ENCODE assay signal across 9 cellular contexts in the genomic region with DNA sequence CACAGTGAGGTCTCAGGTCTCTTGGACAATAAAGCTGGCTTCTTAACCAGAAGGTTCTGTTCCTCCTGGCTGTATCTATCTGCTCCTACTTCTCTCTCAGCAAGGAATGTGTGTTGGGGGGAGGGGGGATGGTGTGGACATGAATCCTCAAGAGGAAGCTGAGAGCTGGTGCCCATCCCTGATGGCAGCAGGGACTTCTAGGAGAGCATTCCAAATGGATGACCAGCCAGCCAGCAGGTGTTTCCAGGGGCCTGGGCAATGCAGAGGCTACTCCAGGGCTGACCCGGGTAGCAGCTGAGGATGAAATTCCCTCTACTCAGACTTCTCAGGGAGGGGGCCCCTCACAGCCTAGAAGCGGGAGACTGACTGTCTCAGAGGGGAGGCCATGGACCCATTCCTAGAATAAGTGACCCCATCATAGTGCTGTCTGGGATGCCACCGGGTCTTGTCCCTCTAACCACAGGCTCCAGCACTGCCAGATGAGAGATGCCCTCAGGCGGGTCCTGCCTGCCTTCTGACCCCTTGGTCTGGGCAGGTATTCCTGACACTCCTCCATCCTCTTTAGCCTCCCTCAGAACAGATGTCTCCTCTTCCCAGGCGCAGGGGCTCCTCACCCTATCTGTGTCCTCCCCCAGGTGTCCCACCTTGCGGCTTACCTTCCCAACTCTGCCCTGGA. TPM values are rescaled to one million over a fixed set of nuclear protein-coding genes. Genes with fewer than 3 reads are reported as not detected.
DNase-seq lines count a peak whose midpoint lies in the region; ATAC-seq and TF ChIP-seq lines count a peak whose summit lies in the region.
"Had no signal": no experiment of that assay in that cellular context is flagged by ENCODE, and none has a peak within 500 bp of the region (broad histone marks: within the 10 kb centered on the region; RNA-seq: fewer than 3 reads in every experiment).

No MANE protein-coding gene starts in this region.

- H3K27ac Mint-ChIP-seq in activated naive CD4-positive, alpha-beta T cell treated with anti-CD3 and anti-CD28 coated beads for 36 hours: no peak overlapping the region

- DNase-seq in activated naive CD4-positive, alpha-beta T cell treated with anti-CD3 and anti-CD28 coated beads for 36 hours: no peak
- DNase-seq in activated naive CD4-positive, alpha-beta T cell treated with anti-CD3 and anti-CD28 coated beads, Interleukin-2, amount 50 U/mL, for 16 hours: no peak
- peak; percentile 10 for DNase-seq in adipocyte (ENCODE audit: low read depth)
- no peak for DNase-seq in right lobe of liver
- DNase-seq in upper lobe of left lung: no peak
- DNase-seq in GM13977 (ENCODE audit: low spot score): no peak
- DNase-seq: NCI-H187 treated with DMSO at 0.1 percent for 48 hours had no signal

- H3K4me1 ChIP-seq in adipocyte (ENCODE audit: control insufficient read depth, insufficient read depth, low read length) (no peaks in the 10 kb centered on the region), right lobe of liver (peaks cover 0 to 7% (median 0%) of the 10 kb centered on the region in 4 donors), upper lobe of left lung (peaks cover 9 to 26% (median 18%) of the 10 kb centered on the region in 4 donors)

- H3K9ac ChIP-seq in adipocyte (ENCODE audit: low read length): peak overlapping the region; percentile 70

- H3K27ac ChIP-seq in right lobe of liver: no peak overlapping the region
- peak overlapping the region in 1 of 4 donors; percentile 76 for H3K27ac ChIP-seq in upper lobe of left lung

- H3K4me1 Mint-ChIP-seq in activated naive CD4-positive, alpha-beta T cell treated with anti-CD3 and anti-CD28 coated beads for 36 hours (ENCODE audit: low read depth): peaks cover 10% of the 10 kb centered on the region

- intact Hi-C loops in activated naive CD4-positive, alpha-beta T cell treated with anti-CD3 and anti-CD28 coated beads for 36 hours (cut with micrococcal nuclease): no loop called here
- intact Hi-C loops in right lobe of liver (cut with DNase I): no loop called here

- no peaks in the 10 kb centered on the region for H3K27me3 ChIP-seq in adipocyte (replicated peaks; ENCODE audit: control insufficient read depth, insufficient read depth, low read length)
- H3K27me3 ChIP-seq in right lobe of liver: no peaks in the 10 kb centered on the region
- H3K27me3 ChIP-seq in upper lobe of left lung: no peaks in the 10 kb centered on the region

- ATAC-seq in right lobe of liver (peak in 2 of 4 donors; percentile 5 to 19), upper lobe of left lung (ENCODE audit: low FRiP score in 2 of 2) (peak in 1 of 2 donors; percentile 15), GM21723 (IDR thresholded peaks at IDR 0.05; ENCODE audit: unreplicated experiment) (no peak), HG02970 (IDR thresholded peaks at IDR 0.05; ENCODE audit: low FRiP score, unreplicated experiment) (no peak)

- CTCF ChIA-PET in activated naive CD4-positive, alpha-beta T cell treated with anti-CD3 and anti-CD28 coated beads for 36 hours (lab: Charles Lee): interaction anchor here (0.8 to 1.6 kb wide), 4 partner anchors 9 to 441 kb away, joined by 3 to 9 read pairs (median 3); no protein-coding TSS in a partner anchor

- no peak for TF ChIP-seq EP300 in upper lobe of left lung (IDR thresholded peaks at IDR 0.05)

- H3K27me3 Mint-ChIP-seq in activated naive CD4-positive, alpha-beta T cell treated with anti-CD3 and anti-CD28 coated beads for 36 hours (ENCODE audit: low read depth): no peaks in the 10 kb centered on the region

- no peaks in the 10 kb centered on the region for H3K36me3 ChIP-seq in adipocyte (ENCODE audit: control insufficient read depth, insufficient read depth, low read length, severe bottlenecking)
- no peaks in the 10 kb centered on the region for H3K36me3 ChIP-seq in right lobe of liver
- no peaks in the 10 kb centered on the region for H3K36me3 ChIP-seq in upper lobe of left lung

- TF ChIP-seq CTCF in right lobe of liver (IDR thresholded peaks at IDR 0.05) (no peak), upper lobe of left lung (IDR thresholded peaks at IDR 0.05) (no peak), GM13977 (IDR thresholded peaks at IDR 0.05; ENCODE audit: extremely low read depth, insufficient read depth, missing control alignments) (no peak)

- H3K36me3 Mint-ChIP-seq in activated naive CD4-positive, alpha-beta T cell treated with anti-CD3 and anti-CD28 coated beads for 36 hours (ENCODE audit: low read depth): no peaks in the 10 kb centered on the region

- H3K4me3 ChIP-seq in adipocyte (ENCODE audit: low read length) (peak overlapping the region; percentile 81), right lobe of liver (peak overlapping the region; percentile 54 to 68 (median 67)), upper lobe of left lung (peak overlapping the region in 3 of 4 donors; percentile 70 to 85 (median 74))

- WGBS in right lobe of liver (ENCODE audit: insufficient coverage, low coverage, low lambda C conversion rate, missing lambda C conversion rate): 80% methylated on average over 2 of the region's 6 CpGs
- 83 to 85% methylated on average over 4 to 6 of the region's 6 CpGs for WGBS in upper lobe of left lung, 2 donors

- H3K9me3 Mint-ChIP-seq in activated naive CD4-positive, alpha-beta T cell treated with anti-CD3 and anti-CD28 coated beads for 36 hours: no peaks in the 10 kb centered on the region

- in situ Hi-C loops in GM13977 (cut with MboI; ENCODE audit: low pct_unique_long_range_greater_than_20kb, low sequenced_read_pairs, unreplicated experiment): no loop called here

- H3K9me3 ChIP-seq in adipocyte (ENCODE audit: control insufficient read depth, low read length) (no peaks in the 10 kb centered on the region), right lobe of liver (no peaks in the 10 kb centered on the region), upper lobe of left lung (no peaks in the 10 kb centered on the region)

- H3K4me3 Mint-ChIP-seq in activated naive CD4-positive, alpha-beta T cell treated with anti-CD3 and anti-CD28 coated beads for 36 hours: peak overlapping the region; percentile 67

- TF ChIP-seq POLR2A in right lobe of liver (IDR thresholded peaks at IDR 0.05) (no peak), upper lobe of left lung (IDR thresholded peaks at IDR 0.05) (no peak)

RNA-seq across cellular contexts. Expression of gene RAB15, which starts 1.2 kb away (rescaled TPM):
- total RNA-seq in activated naive CD4-positive, alpha-beta T cell treated with anti-CD3 and anti-CD28 coated beads for 36 hours: 1 to 10 TPM; 2.4 TPM
- total RNA-seq in right lobe of liver: 10 to 100 TPM in 2 of 6 experiments, 1 to 10 TPM in 4; 6.5 to 13.8 (median 9.0) TPM
- total RNA-seq in upper lobe of left lung: 10 to 100 TPM; 16.8 to 39.8 (median 22.8) TPM

RNA-seq across cellular contexts. Expression of gene FNTB, which starts 15.8 kb away (rescaled TPM):
- total RNA-seq in activated naive CD4-positive, alpha-beta T cell treated with anti-CD3 and anti-CD28 coated beads for 36 hours: 1 to 10 TPM; 7.9 to 10.0 TPM
- total RNA-seq in right lobe of liver: 10 to 100 TPM in 2 of 6 experiments, 1 to 10 TPM in 4; 6.1 to 19.2 (median 9.0) TPM
- total RNA-seq in upper lobe of left lung: 10 to 100 TPM in 5 of 6 donors, 1 to 10 TPM in 1; 9.5 to 30.1 (median 16.0) TPM

RNA-seq across cellular contexts. Expression of gene GPX2, which starts 28.4 kb away (rescaled TPM):
- not detected for total RNA-seq in activated naive CD4-positive, alpha-beta T cell treated with anti-CD3 and anti-CD28 coated beads for 36 hours
- total RNA-seq in right lobe of liver (1,000 to 10,000 TPM in 1 of 6 experiments, 100 to 1,000 TPM in 5; 248 to 1,113 (median 341) TPM), upper lobe of left lung (1 to 10 TPM in 5 of 6 donors, under 1 TPM in 1; 0.91 to 9.5 (median 2.2) TPM)

RNA-seq across cellular contexts. Expression of gene CHURC1, which starts 56.7 kb away (rescaled TPM):
- total RNA-seq in activated naive CD4-positive, alpha-beta T cell treated with anti-CD3 and anti-CD28 coated beads for 36 hours: 10 to 100 TPM; 49.6 to 59.7 TPM
- total RNA-seq in right lobe of liver (10 to 100 TPM; 28.2 to 55.2 (median 37.1) TPM), upper lobe of left lung (10 to 100 TPM; 18.3 to 99.6 (median 49.2) TPM)

Comparison
In these comparisons a context has a peak if more than half of its experiments do, and no peak if none do; other contexts are left out.
1. RNA of gene GPX2, which starts 28.4 kb away (total RNA-seq): 248 to 1,113 TPM in right lobe of liver; 0.91 to 9.5 TPM in upper lobe of left lung and not detected in activated naive CD4-positive, alpha-beta T cell treated with anti-CD3 and anti-CD28 coated beads for 36 hours; every median in the first group is over 10 times any median in the second.
2. Peak in every context shown above with its lines, with median percentiles within 50 percentile points of each other: H3K4me3 ChIP-seq.